In genomic region chr17:27349540-27350021, GRCh38 we compare ENCODE assay signal across 9 cellular contexts. TPM values are rescaled to one million over a fixed set of nuclear protein-coding genes. Genes with fewer than 3 reads are reported as not detected.
DNase-seq lines count a peak whose midpoint lies in the region; ATAC-seq, FAIRE-seq and TF ChIP-seq lines count a peak whose summit lies in the region.
"Had no signal": no experiment of that assay in that cellular context is flagged by ENCODE, and none has a peak within 500 bp of the region (broad histone marks: within the 10 kb centered on the region; RNA-seq: fewer than 3 reads in every experiment).

No MANE protein-coding gene starts in this region.

- H3K36me3 ChIP-seq in heart left ventricle (no peaks in the 10 kb centered on the region), endothelial cell of umbilical vein (ENCODE audit: control insufficient read depth in 2 of 2, extremely low read depth in 1 of 2, insufficient read depth in 2 of 2, low read length in 2 of 2) (no peaks in the 10 kb centered on the region), uterus (no peaks in the 10 kb centered on the region)
- no peaks in the 10 kb centered on the region for H3K36me3 ChIP-seq in CD8-positive, alpha-beta T cell (ENCODE audit: insufficient read depth, low read length)

- H3K9me3 Mint-ChIP-seq in nephron = no peaks in the 10 kb centered on the region
- H3K9me3 Mint-ChIP-seq in CD8-positive, alpha-beta T cell = no peaks in the 10 kb centered on the region

- H3K4me2 ChIP-seq in endothelial cell of umbilical vein (ENCODE audit: insufficient read depth, low read length) = no peak overlapping the region

- peak overlapping the region; percentile 74 for H2AFZ ChIP-seq in endothelial cell of umbilical vein (ENCODE audit: low read depth, low read length)

- dilution Hi-C loops in endothelial cell of umbilical vein (cut with MboI; ENCODE audit: extremely low pct_ligation_motif_present, low sequenced_read_pairs) = no loop called here

- H3K27me3 Mint-ChIP-seq in nephron (ENCODE audit: low read depth) = no peaks in the 10 kb centered on the region
- H3K27me3 Mint-ChIP-seq in CD8-positive, alpha-beta T cell (ENCODE audit: low read depth) = peaks cover 3% of the 10 kb centered on the region

- peak overlapping the region in 1 of 3 experiments; percentile 29 for H3K4me3 Mint-ChIP-seq in nephron
- H3K4me3 Mint-ChIP-seq in CD8-positive, alpha-beta T cell = no peak overlapping the region

- peak overlapping the region in 7 of 12 donors; percentile 40 to 60 (median 53) for H3K4me3 ChIP-seq in heart left ventricle
- peak overlapping the region in 1 of 3 experiments; percentile 27 for H3K4me3 ChIP-seq in endothelial cell of umbilical vein (replicated peaks in 1 of 3; ENCODE audit: insufficient read depth in 1 of 3, low read depth in 1 of 3, low read length in 3 of 3)
- H3K4me3 ChIP-seq in uterus = peak overlapping the region in 1 of 2 donors; percentile 46
- no peak overlapping the region for H3K4me3 ChIP-seq in CD8-positive, alpha-beta T cell (ENCODE audit: low read depth, low read length)

- BruUV-seq in endothelial cell of umbilical vein (replicated peaks; lab: Mats Ljungman, UMichigan) = no TSS peak

- peak; percentile 8 for FAIRE-seq in endothelial cell of umbilical vein (lab: Jason Lieb, UNC)
- FAIRE-seq: A204.1 had no signal

- WGBS in heart left ventricle, 4 donors = 83 to 95% (median 88%) methylated on average over 14 to 34 of the region's 34 CpGs

- no peaks in the 10 kb centered on the region for H3K36me3 Mint-ChIP-seq in nephron (ENCODE audit: low read depth)
- no peaks in the 10 kb centered on the region for H3K36me3 Mint-ChIP-seq in CD8-positive, alpha-beta T cell

- intact Hi-C loops in heart left ventricle (cut with DNase I) (loop anchor here in 6 of 10 donors (1.0 to 10.0 kb wide), 8 partner anchors 16 to 535 kb away; partner anchors contain the start of gene KSR1 (in 3 of the 6)), cardiac septum (cut with DNase I) (loop anchor here (5.0 to 10.0 kb wide), 4 partner anchors 83 to 305 kb away; no protein-coding TSS in a partner anchor), endothelial cell of umbilical vein (cut with micrococcal nuclease) (loop anchor here (5.0 kb wide), 2 partner anchors 102 to 303 kb away; no protein-coding TSS in a partner anchor), uterus (cut with DNase I; ENCODE audit: low total_unique reads) (loop anchor here (5.0 kb wide), 1 partner anchor 253 kb away; no protein-coding TSS in a partner anchor), head of caudate nucleus (cut with DNase I) (loop anchor here (5.0 to 10.0 kb wide), 2 partner anchors 57 to 105 kb away; partner anchors contain the start of genes KSR1 and WSB1)
- intact Hi-C loops in CD8-positive, alpha-beta T cell (cut with DNase I, micrococcal nuclease) = loop anchor here in 1 of 2 experiments (5.0 kb wide), 2 partner anchors 108 to 112 kb away; partner anchors contain the start of gene KSR1

- ATAC-seq in heart left ventricle = no peak
- ATAC-seq in CD8-positive, alpha-beta T cell = no peak

- no peaks in the 10 kb centered on the region for H3K79me2 ChIP-seq in endothelial cell of umbilical vein (ENCODE audit: control insufficient read depth, insufficient read depth, low read length)

- peak in 2 of 5 donors; percentile 33 to 72 for DNase-seq in heart left ventricle
- DNase-seq in cardiac septum (ENCODE audit: low spot score) = no peak
- no peak for DNase-seq in endothelial cell of umbilical vein (ENCODE audit: low read depth, low spot score)
- DNase-seq in uterus = no peak
- DNase-seq in CD8-positive, alpha-beta T cell = no peak
- DNase-seq in NCI-H1930 (lab: John Stamatoyannopoulos, UW) = no peak
- no peak for DNase-seq in head of caudate nucleus

- H3K27me3 ChIP-seq in heart left ventricle (no peaks in the 10 kb centered on the region), endothelial cell of umbilical vein (ENCODE audit: control insufficient read depth in 2 of 2, insufficient read depth in 2 of 2, low read length in 2 of 2) (no peaks in the 10 kb centered on the region), uterus (no peaks in the 10 kb centered on the region)
- H3K27me3 ChIP-seq in CD8-positive, alpha-beta T cell (ENCODE audit: insufficient read depth, low read length) = no peaks in the 10 kb centered on the region

- POLR2A ChIA-PET in endothelial cell of umbilical vein (lab: Charles Lee) = no interaction called here
- POLR2A ChIA-PET in CD8-positive, alpha-beta T cell (lab: Charles Lee) = interaction anchor here (1.0 kb wide), 1 partner anchor 55 kb away, joined by 4 read pairs; the partner anchor contains the start of gene WSB1

- TF ChIP-seq CTCF in heart left ventricle (IDR thresholded peaks at IDR 0.05) = no peak
- TF ChIP-seq CTCF in endothelial cell of umbilical vein (IDR thresholded peaks at IDR 0.05; ENCODE audit: extremely low read depth in 1 of 2, insufficient read depth in 1 of 2, low read depth in 1 of 2, low read length in 2 of 2) = no peak
- no peak for TF ChIP-seq CTCF in nephron (IDR thresholded peaks at IDR 0.05; ENCODE audit: unreplicated experiment in 3 of 3)
- no peak for TF ChIP-seq CTCF in uterus (IDR thresholded peaks at IDR 0.05)
- TF ChIP-seq CTCF in CD8-positive, alpha-beta T cell (IDR thresholded peaks at IDR 0.05) = no peak

- H3K4me1 Mint-ChIP-seq in nephron = peaks cover 45% of the 10 kb centered on the region
- peaks cover 20% of the 10 kb centered on the region for H3K4me1 Mint-ChIP-seq in CD8-positive, alpha-beta T cell (ENCODE audit: low read depth)

- H4K20me1 ChIP-seq in endothelial cell of umbilical vein (replicated peaks; ENCODE audit: control insufficient read depth, extremely low read depth, insufficient read depth, low read length) = no peaks in the 10 kb centered on the region

- H3K9me1 ChIP-seq in endothelial cell of umbilical vein (replicated peaks; ENCODE audit: control insufficient read depth, extremely low read depth, insufficient read depth, low read length) = no peaks in the 10 kb centered on the region

- peak overlapping the region in 2 of 3 experiments; percentile 54 to 72 for H3K27ac Mint-ChIP-seq in nephron
- H3K27ac Mint-ChIP-seq in CD8-positive, alpha-beta T cell = no peak overlapping the region

- H3K4me1 ChIP-seq in heart left ventricle (peaks cover 0 to 41% (median 26%) of the 10 kb centered on the region in 12 donors), endothelial cell of umbilical vein (ENCODE audit: control insufficient read depth, extremely low read depth, insufficient read depth, low read length) (peaks cover 59% of the 10 kb centered on the region), uterus (no peaks in the 10 kb centered on the region)
- H3K4me1 ChIP-seq in CD8-positive, alpha-beta T cell (ENCODE audit: insufficient read depth, low read length) = peaks cover 23% of the 10 kb centered on the region

- CTCF ChIA-PET in endothelial cell of umbilical vein (lab: Charles Lee) = interaction anchor here (0.7 to 1.9 kb wide), 9 partner anchors 9 to 250 kb away, joined by 3 to 17 read pairs (median 5); partner anchors contain the start of gene WSB1
- CTCF ChIA-PET in CD8-positive, alpha-beta T cell (lab: Charles Lee) = interaction anchor here (0.7 to 2.5 kb wide), 5 partner anchors 13 to 254 kb away, joined by 3 to 13 read pairs (median 3); no protein-coding TSS in a partner anchor

- H3K9me3 ChIP-seq in heart left ventricle (peaks cover 0 to 6% (median 0%) of the 10 kb centered on the region in 12 donors), endothelial cell of umbilical vein (replicated peaks; ENCODE audit: control insufficient read depth, insufficient read depth, low read length) (no peaks in the 10 kb centered on the region), uterus (no peaks in the 10 kb centered on the region)
- H3K9me3 ChIP-seq in CD8-positive, alpha-beta T cell (ENCODE audit: low read length) = no peaks in the 10 kb centered on the region

- peak overlapping the region in 11 of 12 donors; percentile 42 to 86 (median 73) for H3K27ac ChIP-seq in heart left ventricle
- H3K27ac ChIP-seq in endothelial cell of umbilical vein (ENCODE audit: insufficient read depth, low read depth, low read length) = peak overlapping the region; percentile 73
- peak overlapping the region; percentile 87 to 91 for H3K27ac ChIP-seq in uterus
- H3K27ac ChIP-seq in CD8-positive, alpha-beta T cell (ENCODE audit: low read depth, low read length) = no peak overlapping the region

- TF ChIP-seq POLR2A in heart left ventricle (IDR thresholded peaks at IDR 0.05) = no peak
- no peak for TF ChIP-seq POLR2A in endothelial cell of umbilical vein (IDR thresholded peaks at IDR 0.05; ENCODE audit: low read depth, low read length)
- TF ChIP-seq POLR2A in uterus (IDR thresholded peaks at IDR 0.05) = no peak

- H3K9ac ChIP-seq in endothelial cell of umbilical vein (replicated peaks; ENCODE audit: extremely low read depth, insufficient read depth, low read length) = peak overlapping the region; percentile 57

TF ChIP-seq in endothelial cell of umbilical vein, 7 proteins besides CTCF, POLR2A, EP300 and RAD21:
- TF ChIP-seq GATA2 (IDR thresholded peaks at IDR 0.05; ENCODE audit: insufficient read depth, insufficient read length, low read depth, low read length) = no peak
- no peak for TF ChIP-seq JUN (IDR thresholded peaks at IDR 0.05; ENCODE audit: borderline replicate concordance, insufficient read depth, insufficient read length, low read depth)
- no peak for TF ChIP-seq POLR2AphosphoS5 (IDR thresholded peaks at IDR 0.05; ENCODE audit: insufficient read depth, low read depth, low read length)
- no peak for TF ChIP-seq EZH2 (IDR thresholded peaks at IDR 0.05; ENCODE audit: borderline replicate concordance, low read depth, low read length, severe bottlenecking)

RNA-seq across cellular contexts. Expression of gene WSB1, which starts 55.7 kb away (rescaled TPM):
- total RNA-seq in heart left ventricle (100 to 1,000 TPM in 1 of 9 donors, 10 to 100 TPM in 8; 22.3 to 119 (median 53.4) TPM), cardiac septum (94.1 TPM), endothelial cell of umbilical vein (334 and 471 TPM in 2 replicates), uterus (100 to 1,000 TPM; 140 to 421 (median 354) TPM)
- polyA plus RNA-seq in heart left ventricle (10 to 100 TPM; 62.3 to 92.1 TPM), endothelial cell of umbilical vein (736 and 750 TPM in 2 replicates)
- 205 and 437 TPM in 2 replicates for polyA plus RNA-seq in endothelial cell of umbilical vein (2011; cell fraction: cytosol; rRNA removed)
- polyA plus RNA-seq in endothelial cell of umbilical vein (2011; cell fraction: nucleus; rRNA removed) = 2,468 and 4,773 TPM in 2 replicates
- polyA plus RNA-seq in endothelial cell of umbilical vein (2012) = 242 and 354 TPM in 2 replicates
- 520 and 546 TPM in 2 replicates for polyA minus RNA-seq in endothelial cell of umbilical vein
- 12.8 TPM for polyA minus RNA-seq in endothelial cell of umbilical vein (2011; cell fraction: cytosol; rRNA and poly(A)+ RNA removed)
- 507 and 650 TPM in 2 replicates for polyA minus RNA-seq in endothelial cell of umbilical vein (2011; cell fraction: nucleus; rRNA and poly(A)+ RNA removed)
- total RNA-seq in CD8-positive, alpha-beta T cell = 10 to 100 TPM; 89.0 to 91.1 TPM
